In genomic region chr3:114519415-114519814, GRCh38 we compare ENCODE assay signal across 9 cellular contexts.
DNase-seq lines count a peak whose midpoint lies in the region; ATAC-seq and TF ChIP-seq lines count a peak whose summit lies in the region.
"Had no signal": no experiment of that assay in that cellular context is flagged by ENCODE, and none has a peak within 500 bp of the region (broad histone marks: within the 10 kb centered on the region; RNA-seq: fewer than 3 reads in every experiment).

No MANE protein-coding gene starts in this region.

- H3K14ac ChIP-seq in mesenchymal stem cell (ENCODE audit: low read length in 2 of 2): no peak overlapping the region

- no peak overlapping the region for H2AFZ ChIP-seq in mesenchymal stem cell (ENCODE audit: low read depth, low read length)

- H3K4me1 Mint-ChIP-seq in activated CD4-positive, alpha-beta T cell treated with anti-CD3 and anti-CD28 coated beads, Interleukin-2, amount 10 ng/mL, durations not matched to agents 24 days and 14 days: no peaks in the 10 kb centered on the region

- peak; percentile 44 for DNase-seq in NCI-H1436 (lab: John Stamatoyannopoulos, UW)
- no peak for DNase-seq in NCI-H1436 treated with DMSO at 0.1 percent for 48 hours (lab: John Stamatoyannopoulos, UW)
- peak; percentile 79 to 95 for DNase-seq in cardiac fibroblast (ENCODE audit: low read depth in 2 of 2)
- peak; percentile 92 for DNase-seq in mesenchymal stem cell
- DNase-seq in SJCRH30: no peak
- no peak for DNase-seq in activated CD4-positive, alpha-beta T cell treated with anti-CD3 and anti-CD28 coated beads, Interleukin-2, amount 10 ng/mL, durations not matched to agents 24 days and 14 days

- H3K27ac ChIP-seq in mesenchymal stem cell (ENCODE audit: low read length, poor library complexity, severe bottlenecking): no peak overlapping the region
- H3K27ac ChIP-seq in SJCRH30: no peak overlapping the region
- H3K27ac ChIP-seq: SJSA1 had no signal

- H3K4me2 ChIP-seq in mesenchymal stem cell (ENCODE audit: low read length, poor library complexity, severe bottlenecking): no peak overlapping the region

- no peaks in the 10 kb centered on the region for H3K36me3 Mint-ChIP-seq in activated CD4-positive, alpha-beta T cell treated with anti-CD3 and anti-CD28 coated beads, Interleukin-2, amount 10 ng/mL, durations not matched to agents 24 days and 14 days (ENCODE audit: low read depth)

- no peak overlapping the region for H2BK120ac ChIP-seq in mesenchymal stem cell (ENCODE audit: low read depth, low read length)

- no peak overlapping the region for H3K23ac ChIP-seq in mesenchymal stem cell (ENCODE audit: low read length in 2 of 2)

- no peaks in the 10 kb centered on the region for H3K4me1 ChIP-seq in mesenchymal stem cell (ENCODE audit: control insufficient read depth, insufficient read depth, low read depth, low read length)
- H3K4me1 ChIP-seq in SJCRH30: no peaks in the 10 kb centered on the region
- H3K4me1 ChIP-seq: SJSA1 had no signal

- intact Hi-C loops in activated CD4-positive, alpha-beta T cell treated with anti-CD3 and anti-CD28 coated beads, Interleukin-2, amount 10 ng/mL, durations not matched to agents 24 days and 14 days (cut with micrococcal nuclease): no loop called here

- H3K9ac ChIP-seq in mesenchymal stem cell (ENCODE audit: low read length): peak overlapping the region; percentile 21

- H3K27ac Mint-ChIP-seq in activated CD4-positive, alpha-beta T cell treated with anti-CD3 and anti-CD28 coated beads, Interleukin-2, amount 10 ng/mL, durations not matched to agents 24 days and 14 days: no peak overlapping the region

- no peaks in the 10 kb centered on the region for H3K27me3 Mint-ChIP-seq in activated CD4-positive, alpha-beta T cell treated with anti-CD3 and anti-CD28 coated beads, Interleukin-2, amount 10 ng/mL, durations not matched to agents 24 days and 14 days

- no peak overlapping the region for H3K4me3 Mint-ChIP-seq in activated CD4-positive, alpha-beta T cell treated with anti-CD3 and anti-CD28 coated beads, Interleukin-2, amount 10 ng/mL, durations not matched to agents 24 days and 14 days

- H3K18ac ChIP-seq in mesenchymal stem cell (ENCODE audit: low read depth in 1 of 2, low read length in 2 of 2): no peak overlapping the region

- ATAC-seq in HG03135 (IDR thresholded peaks at IDR 0.05; ENCODE audit: unreplicated experiment): peak; percentile 84
- no peak for ATAC-seq in GM19395 (IDR thresholded peaks at IDR 0.05; ENCODE audit: unreplicated experiment)

- no peak overlapping the region for H3K4ac ChIP-seq in mesenchymal stem cell (ENCODE audit: low read depth in 1 of 2, low read length in 2 of 2)

- H2BK15ac ChIP-seq in mesenchymal stem cell (ENCODE audit: low read depth, poor library complexity, severe bottlenecking): no peak overlapping the region

- H2BK12ac ChIP-seq in mesenchymal stem cell (ENCODE audit: low read length in 2 of 2): no peak overlapping the region

- H3K4me3 ChIP-seq in cardiac fibroblast (replicated peaks in 1 of 2; ENCODE audit: low read depth in 2 of 2, low read length in 2 of 2): no peak overlapping the region
- H3K4me3 ChIP-seq in mesenchymal stem cell (ENCODE audit: insufficient read depth in 1 of 2, low read depth in 1 of 2, low read length in 2 of 2): no peak overlapping the region
- no peak overlapping the region for H3K4me3 ChIP-seq in SJCRH30
- H3K4me3 ChIP-seq: SJSA1 had no signal

- WGBS in mesenchymal stem cell: 83% methylated on average over 2 of the region's 3 CpGs

- no peaks in the 10 kb centered on the region for H3K9me3 Mint-ChIP-seq in activated CD4-positive, alpha-beta T cell treated with anti-CD3 and anti-CD28 coated beads, Interleukin-2, amount 10 ng/mL, durations not matched to agents 24 days and 14 days

- H4K8ac ChIP-seq in mesenchymal stem cell (ENCODE audit: low read length): no peak overlapping the region

- no peaks in the 10 kb centered on the region for H3K27me3 ChIP-seq in mesenchymal stem cell (ENCODE audit: control insufficient read depth in 1 of 2, insufficient read depth in 1 of 2, low read length in 2 of 2)
- H3K27me3 ChIP-seq in SJCRH30: no peaks in the 10 kb centered on the region
- H3K27me3 ChIP-seq: SJSA1 had no signal

- TF ChIP-seq CTCF in cardiac fibroblast (IDR thresholded peaks at IDR 0.05; ENCODE audit: low read depth, low read length): no peak

- H3K9me3 ChIP-seq in mesenchymal stem cell (ENCODE audit: control insufficient read depth, low read length): no peaks in the 10 kb centered on the region
- H3K9me3 ChIP-seq in SJCRH30 (replicated peaks): no peaks in the 10 kb centered on the region
- H3K9me3 ChIP-seq: SJSA1 had no signal

- no peak overlapping the region for H4K91ac ChIP-seq in mesenchymal stem cell (ENCODE audit: low read length)

- H2AK5ac ChIP-seq in mesenchymal stem cell (ENCODE audit: low read length, severe bottlenecking): no peak overlapping the region

- no peak overlapping the region for H2BK5ac ChIP-seq in mesenchymal stem cell (ENCODE audit: low read depth, low read length, poor library complexity, severe bottlenecking)

- H3K36me3 ChIP-seq in mesenchymal stem cell (ENCODE audit: control insufficient read depth in 1 of 2, insufficient read depth in 2 of 2, low read depth in 1 of 2, low read length in 2 of 2): peaks cover 0 to 13% of the 10 kb centered on the region in 2 experiments
- no peaks in the 10 kb centered on the region for H3K36me3 ChIP-seq in SJCRH30
- H3K36me3 ChIP-seq: SJSA1 had no signal

- peaks cover 37% of the 10 kb centered on the region for H3K79me1 ChIP-seq in mesenchymal stem cell (replicated peaks; ENCODE audit: low read length, poor library complexity, severe bottlenecking)

Comparison
In these comparisons a context has a peak if more than half of its experiments do, and no peak if none do; other contexts are left out.
1. DNase-seq: peak in NCI-H1436 (single experiment), cardiac fibroblast (2 of 2) and mesenchymal stem cell (single experiment); none in NCI-H1436 treated with DMSO at 0.1 percent for 48 hours (single experiment), SJCRH30 (0 of 2) and activated CD4-positive, alpha-beta T cell treated with anti-CD3 and anti-CD28 coated beads, Interleukin-2, amount 10 ng/mL, durations not matched to agents 24 days and 14 days (single experiment).